1 cellular context compared by ENCODE assay signal in genomic region chr17:50028207-50029120, GRCh38.
TF ChIP-seq lines count a peak whose summit lies in the region.

No MANE protein-coding gene starts in this region.

TF ChIP-seq in A549, 52 proteins besides CTCF, POLR2A, EP300 and RAD21 (continued from another document):
- TF ChIP-seq, protein P1, sequence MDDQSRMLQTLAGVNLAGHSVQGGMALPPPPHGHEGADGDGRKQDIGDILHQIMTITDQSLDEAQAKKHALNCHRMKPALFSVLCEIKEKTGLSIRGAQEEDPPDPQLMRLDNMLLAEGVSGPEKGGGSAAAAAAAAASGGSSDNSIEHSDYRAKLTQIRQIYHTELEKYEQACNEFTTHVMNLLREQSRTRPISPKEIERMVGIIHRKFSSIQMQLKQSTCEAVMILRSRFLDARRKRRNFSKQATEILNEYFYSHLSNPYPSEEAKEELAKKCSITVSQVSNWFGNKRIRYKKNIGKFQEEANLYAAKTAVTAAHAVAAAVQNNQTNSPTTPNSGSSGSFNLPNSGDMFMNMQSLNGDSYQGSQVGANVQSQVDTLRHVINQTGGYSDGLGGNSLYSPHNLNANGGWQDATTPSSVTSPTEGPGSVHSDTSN (IDR thresholded peaks at IDR 0.05) = peak; percentile 28
- TF ChIP-seq ATOH8 (CRISPR knock-in tag; IDR thresholded peaks at IDR 0.05; ENCODE audit: low read depth) (peak; percentile 75; the same call in 1 of the 2 replicates), EHF (CRISPR knock-in tag; IDR thresholded peaks at IDR 0.05) (no peak), MAFK (IDR thresholded peaks at IDR 0.05; ENCODE audit: partially characterized antibody) (peak; percentile 3), TFCP2L1 (CRISPR knock-in tag; IDR thresholded peaks at IDR 0.05) (no peak), CBX8 (IDR thresholded peaks at IDR 0.05) (no peak), GATA3 (IDR thresholded peaks at IDR 0.05; ENCODE audit: borderline replicate concordance) (peak; percentile 76; the same call in 1 of the 2 replicates), RFX5 (IDR thresholded peaks at IDR 0.05) (peak; percentile 64; the same call in 1 of the 2 replicates), TP53 (CRISPR knock-in tag; IDR thresholded peaks at IDR 0.05) (no peak), NR3C1 (IDR thresholded peaks at IDR 0.05) (no peak), NFE2L2 (conservative IDR thresholded peaks at IDR 0.05; ENCODE audit: low read length) (no peak), RCOR1 (IDR thresholded peaks at IDR 0.05; ENCODE audit: low read depth, low read length) (no peak), ZNF302 (CRISPR knock-in tag; IDR thresholded peaks at IDR 0.05) (no peak), USF2 (IDR thresholded peaks at IDR 0.05) (0 out of 2 replicates have a peak, but pooled peaks have one; percentile 2), FOSL2 (IDR thresholded peaks at IDR 0.05) (peak; percentile 81), FOSL2 (CRISPR knock-in tag; IDR thresholded peaks at IDR 0.05) (peak; percentile 88), JUN (IDR thresholded peaks at IDR 0.05) (peak; percentile 86 to 93; a peak in 4 of 5 replicates), MAZ (IDR thresholded peaks at IDR 0.05; ENCODE audit: borderline replicate concordance, low read depth, low read length) (0 out of 2 replicates have a peak, but pooled peaks have one; percentile 18), BCL3 (IDR thresholded peaks at IDR 0.05) (peak; percentile 89; the same call in 2 of the 3 replicates), HOXB5 (CRISPR knock-in tag; IDR thresholded peaks at IDR 0.05) (peak; percentile 49; the same call in 1 of the 2 replicates), FOXS1 (CRISPR knock-in tag; IDR thresholded peaks at IDR 0.05) (no peak), CHD2 (IDR thresholded peaks at IDR 0.05; ENCODE audit: low read length, partially characterized antibody) (no peak), E2F6 (IDR thresholded peaks at IDR 0.05; ENCODE audit: borderline replicate concordance, low read depth) (no peak), HES2 (IDR thresholded peaks at IDR 0.05) (0 out of 2 replicates have a peak, but pooled peaks have one; percentile 52), HEYL (CRISPR knock-in tag; IDR thresholded peaks at IDR 0.05) (no peak), KDM1A (IDR thresholded peaks at IDR 0.05; ENCODE audit: low read depth) (no peak), ZFP36 (IDR thresholded peaks at IDR 0.05; ENCODE audit: borderline replicate concordance, partially characterized antibody) (no peak), RNF2 (IDR thresholded peaks at IDR 0.05; ENCODE audit: borderline replicate concordance, low read depth) (no peak), POLR2AphosphoS2 (conservative IDR thresholded peaks at IDR 0.05; ENCODE audit: low read length) (no peak), HOXB13 (CRISPR knock-in tag; IDR thresholded peaks at IDR 0.05; ENCODE audit: low read depth) (peak; percentile 72; the same call in 1 of the 2 replicates), FOSB (CRISPR knock-in tag; IDR thresholded peaks at IDR 0.05) (no peak), PHF8 (IDR thresholded peaks at IDR 0.05; ENCODE audit: borderline replicate concordance, low read depth) (no peak), RARB (CRISPR knock-in tag; IDR thresholded peaks at IDR 0.05) (no peak)
- TF ChIP-seq, protein P2, sequence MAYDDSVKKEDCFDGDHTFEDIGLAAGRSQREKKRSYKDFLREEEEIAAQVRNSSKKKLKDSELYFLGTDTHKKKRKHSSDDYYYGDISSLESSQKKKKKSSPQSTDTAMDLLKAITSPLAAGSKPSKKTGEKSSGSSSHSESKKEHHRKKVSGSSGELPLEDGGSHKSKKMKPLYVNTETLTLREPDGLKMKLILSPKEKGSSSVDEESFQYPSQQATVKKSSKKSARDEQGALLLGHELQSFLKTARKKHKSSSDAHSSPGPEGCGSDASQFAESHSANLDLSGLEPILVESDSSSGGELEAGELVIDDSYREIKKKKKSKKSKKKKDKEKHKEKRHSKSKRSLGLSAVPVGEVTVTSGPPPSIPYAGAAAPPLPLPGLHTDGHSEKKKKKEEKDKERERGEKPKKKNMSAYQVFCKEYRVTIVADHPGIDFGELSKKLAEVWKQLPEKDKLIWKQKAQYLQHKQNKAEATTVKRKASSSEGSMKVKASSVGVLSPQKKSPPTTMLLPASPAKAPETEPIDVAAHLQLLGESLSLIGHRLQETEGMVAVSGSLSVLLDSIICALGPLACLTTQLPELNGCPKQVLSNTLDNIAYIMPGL (CRISPR knock-in tag; IDR thresholded peaks at IDR 0.05; ENCODE audit: borderline replicate concordance) = no peak
- TF ChIP-seq, protein P3, sequence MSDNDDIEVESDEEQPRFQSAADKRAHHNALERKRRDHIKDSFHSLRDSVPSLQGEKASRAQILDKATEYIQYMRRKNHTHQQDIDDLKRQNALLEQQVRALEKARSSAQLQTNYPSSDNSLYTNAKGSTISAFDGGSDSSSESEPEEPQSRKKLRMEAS (IDR thresholded peaks at IDR 0.05) = no peak; the same call in 1 of the 2 replicates
